8 cellular contexts compared by ENCODE assay signal in genomic region chr9:111483862-111484563, GRCh38. TPM values are rescaled to one million over a fixed set of nuclear protein-coding genes. Genes with fewer than 3 reads are reported as not detected.
DNase-seq lines count a peak whose midpoint lies in the region; ATAC-seq and TF ChIP-seq lines count a peak whose summit lies in the region.

ECPAS (minus strand) TSS chr9:111484383; CDS start chr9:111472918, 11,465 bp downstream.

- peak; percentile 13; the same call in 1 of the 2 replicates for TF ChIP-seq EP300 in Ishikawa (IDR thresholded peaks at IDR 0.05; ENCODE audit: borderline replicate concordance)
- no peak for TF ChIP-seq EP300 in suprapubic skin (IDR thresholded peaks at IDR 0.05)

- ATAC-seq in GM21619 (IDR thresholded peaks at IDR 0.05; ENCODE audit: unreplicated experiment): peak; percentile 57
- peak; percentile 88 for ATAC-seq in omental fat pad (ENCODE audit: low FRiP score)

- H3K36me3 Mint-ChIP-seq in activated naive CD8-positive, alpha-beta T cell: peaks cover 4% of the 10 kb centered on the region

- H3K4me3 ChIP-seq in suprapubic skin: peak within 1 kb of the TSS; percentile 95

- H3K4me1 ChIP-seq in suprapubic skin: peaks cover 25% of the 10 kb centered on the region

- peaks cover 30% of the 10 kb centered on the region for H3K4me1 Mint-ChIP-seq in activated naive CD8-positive, alpha-beta T cell (ENCODE audit: low read depth)

- peak in 1 of 2 donors; percentile 31 for TF ChIP-seq POLR2A in suprapubic skin (IDR thresholded peaks at IDR 0.05)

- no peaks in the 10 kb centered on the region for H3K36me3 ChIP-seq in suprapubic skin

- H3K4me3 Mint-ChIP-seq in activated naive CD8-positive, alpha-beta T cell: peak within 1 kb of the TSS; percentile 88

- H3K9me3 Mint-ChIP-seq in activated naive CD8-positive, alpha-beta T cell (ENCODE audit: low read depth): no peaks in the 10 kb centered on the region

- WGBS in suprapubic skin: no CpG with 5 or more reads among the region's 99 CpGs

- DNase-seq in Daoy (ENCODE audit: low read depth) (peak; percentile 93), SKM-1 (lab: John Stamatoyannopoulos, UW; ENCODE audit: unreplicated experiment) (peak; percentile 6), glomerular endothelial cell (ENCODE audit: extremely low read depth, low read depth, low spot score) (no peak), omental fat pad (ENCODE audit: low spot score) (peak; percentile 27), suprapubic skin (ENCODE audit: low spot score in 2 of 2) (peak; percentile 84 to 90)

- no peaks in the 10 kb centered on the region for H3K27me3 ChIP-seq in suprapubic skin

- H3K9me3 ChIP-seq in suprapubic skin: no peaks in the 10 kb centered on the region

- H3K27me3 Mint-ChIP-seq in activated naive CD8-positive, alpha-beta T cell: no peaks in the 10 kb centered on the region

- H3K27ac ChIP-seq in suprapubic skin: peak within 1 kb of the TSS; percentile 99

- no peak for TF ChIP-seq CTCF in omental fat pad (IDR thresholded peaks at IDR 0.05)
- no peak for TF ChIP-seq CTCF in suprapubic skin (IDR thresholded peaks at IDR 0.05)

- peak within 1 kb of the TSS; percentile 85 for H3K27ac Mint-ChIP-seq in activated naive CD8-positive, alpha-beta T cell

- no peak for TF ChIP-seq RAD21 in Ishikawa (IDR thresholded peaks at IDR 0.05; ENCODE audit: low read depth)

TF ChIP-seq in Ishikawa, 13 proteins besides CTCF, POLR2A, EP300 and RAD21:
- TF ChIP-seq TAF1 (IDR thresholded peaks at IDR 0.05; ENCODE audit: low read depth) (peak; percentile 64), USF1 (IDR thresholded peaks at IDR 0.05) (no peak), TCF12 (IDR thresholded peaks at IDR 0.05; ENCODE audit: low read depth) (0 out of 2 replicates have a peak, but pooled peaks have one; percentile 33), MAX (IDR thresholded peaks at IDR 0.05) (peak; percentile 46; the same call in 1 of the 2 replicates)

RNA-seq across cellular contexts. Expression of gene ECPAS, which starts in this region (rescaled TPM):
- 92.3 and 109 TPM in 2 replicates for total RNA-seq in Daoy (2014; rRNA removed; shearing (Covaris generic))
- total RNA-seq in glomerular endothelial cell (49.9 and 69.1 TPM in 2 replicates), omental fat pad (100 to 1,000 TPM in 3 of 4 donors, 10 to 100 TPM in 1; 92.8 to 153 (median 113) TPM), suprapubic skin (10 to 100 TPM; 59.4 to 98.4 (median 86.3) TPM)
